In genomic region chr14:64782196-64782595, GRCh38 we compare ENCODE assay signal across 18 cellular contexts.
DNase-seq lines count a peak whose midpoint lies in the region; ATAC-seq and TF ChIP-seq lines count a peak whose summit lies in the region.
"Had no signal": no experiment of that assay in that cellular context is flagged by ENCODE, and none has a peak within 500 bp of the region (broad histone marks: within the 10 kb centered on the region; RNA-seq: fewer than 3 reads in every experiment).

No MANE protein-coding gene starts in this region.

- no peak overlapping the region for H2AFZ ChIP-seq in trophoblast cell (ENCODE audit: insufficient read depth, low read length, poor library complexity)

- no peak overlapping the region for H3K9ac ChIP-seq in trophoblast cell (ENCODE audit: low read length)
- H3K9ac ChIP-seq: BLaER1 treated with 17β-estradiol and CSF1 and Interleukin-3, amounts not matched to agents 10 nM and 100 nM had no signal

- H2BK5ac ChIP-seq in trophoblast cell (ENCODE audit: low read depth, low read length, poor library complexity): no peak overlapping the region

- no peaks in the 10 kb centered on the region for H3K79me1 ChIP-seq in trophoblast cell (ENCODE audit: low read length)

- H3K4me2 ChIP-seq in trophoblast cell (ENCODE audit: low read length): no peak overlapping the region
- H3K4me2 ChIP-seq: A549; BLaER1 treated with 17β-estradiol and CSF1 and Interleukin-3, amounts not matched to agents 10 nM and 100 nM had no signal

- no peak for TF ChIP-seq POLR2A in lower leg skin (IDR thresholded peaks at IDR 0.05)

- DNase-seq in activated naive CD4-positive, alpha-beta T cell treated with anti-CD3 and anti-CD28 coated beads, Interleukin-2, amount 50 U/mL, for 72 hours (ENCODE audit: low spot score in 2 of 2): no peak
- DNase-seq in chondrocyte (ENCODE audit: low spot score): peak; percentile 90
- no peak for DNase-seq in trophoblast cell
- DNase-seq in activated CD4-positive, alpha-beta T cell treated with anti-CD3 and anti-CD28 coated beads, Interleukin-2, amount 50 U/mL, for 4 hours: no peak
- no peak for DNase-seq in lower leg skin (ENCODE audit: low spot score in 2 of 2)
- DNase-seq: AML-193; Caco-2; Calu3; CD4-positive, alpha-beta T cell; CD8-positive, alpha-beta T cell; DMS79 treated with DMSO at 0.1 percent for 48 hours; GF-D8 had no signal

- no peaks in the 10 kb centered on the region for H3K9me3 Mint-ChIP-seq in activated naive CD4-positive, alpha-beta T cell treated with anti-CD3 and anti-CD28 coated beads, Interleukin-2, amount 50 U/mL, for 24 hours
- no peaks in the 10 kb centered on the region for H3K9me3 Mint-ChIP-seq in activated naive CD4-positive, alpha-beta T cell treated with anti-CD3 and anti-CD28 coated beads, Interleukin-2, amount 50 U/mL, for 72 hours
- H3K9me3 Mint-ChIP-seq in chondrocyte (ENCODE audit: low read depth): no peaks in the 10 kb centered on the region
- H3K9me3 Mint-ChIP-seq: CD4-positive, alpha-beta T cell; CD8-positive, alpha-beta T cell had no signal

- H3K36me3 Mint-ChIP-seq in activated naive CD4-positive, alpha-beta T cell treated with anti-CD3 and anti-CD28 coated beads, Interleukin-2, amount 50 U/mL, for 24 hours: no peaks in the 10 kb centered on the region
- H3K36me3 Mint-ChIP-seq in activated naive CD4-positive, alpha-beta T cell treated with anti-CD3 and anti-CD28 coated beads, Interleukin-2, amount 50 U/mL, for 72 hours: no peaks in the 10 kb centered on the region
- H3K36me3 Mint-ChIP-seq in chondrocyte (ENCODE audit: low read depth): peaks cover 5% of the 10 kb centered on the region
- H3K36me3 Mint-ChIP-seq: CD8-positive, alpha-beta T cell had no signal

- no peak overlapping the region for H2BK12ac ChIP-seq in trophoblast cell (ENCODE audit: low read length)

- no peak overlapping the region for H4K12ac ChIP-seq in trophoblast cell (ENCODE audit: low read depth, low read length)

- no peaks in the 10 kb centered on the region for H3K27me3 Mint-ChIP-seq in activated naive CD4-positive, alpha-beta T cell treated with anti-CD3 and anti-CD28 coated beads, Interleukin-2, amount 50 U/mL, for 24 hours
- H3K27me3 Mint-ChIP-seq in chondrocyte (ENCODE audit: low read depth): no peaks in the 10 kb centered on the region
- H3K27me3 Mint-ChIP-seq: CD4-positive, alpha-beta T cell had no signal

- TF ChIP-seq CTCF in chondrocyte (IDR thresholded peaks at IDR 0.05): no peak
- TF ChIP-seq CTCF in lower leg skin (IDR thresholded peaks at IDR 0.05): no peak

- H2AK5ac ChIP-seq in trophoblast cell (ENCODE audit: low read length): no peak overlapping the region

- ATAC-seq in activated naive CD4-positive, alpha-beta T cell treated with anti-CD3 and anti-CD28 coated beads, Interleukin-2, amount 50 U/mL, for 72 hours: no peak
- ATAC-seq: A549; CD8-positive, alpha-beta T cell had no signal

- H3K4me3 ChIP-seq in trophoblast cell (ENCODE audit: low read depth, low read length) (no peak overlapping the region), lower leg skin (ENCODE audit: low read depth, poor library complexity, severe bottlenecking) (no peak overlapping the region)
- H3K4me3 ChIP-seq: A549; BLaER1 treated with 17β-estradiol and CSF1 and Interleukin-3, amounts not matched to agents 10 nM and 100 nM had no signal

- no peak overlapping the region for H3K14ac ChIP-seq in trophoblast cell (ENCODE audit: low read length)

- no peak overlapping the region for H3K27ac ChIP-seq in trophoblast cell (ENCODE audit: low read depth, low read length)
- H3K27ac ChIP-seq: 22Rv1; A549; BLaER1 treated with 17β-estradiol and CSF1 and Interleukin-3, amounts not matched to agents 10 nM and 100 nM; C4-2B had no signal

- H3K4me1 Mint-ChIP-seq in activated naive CD4-positive, alpha-beta T cell treated with anti-CD3 and anti-CD28 coated beads, Interleukin-2, amount 50 U/mL, for 24 hours: no peaks in the 10 kb centered on the region
- H3K4me1 Mint-ChIP-seq in chondrocyte (ENCODE audit: low read depth): peaks cover 9% of the 10 kb centered on the region
- H3K4me1 Mint-ChIP-seq: B cell had no signal

- H4K8ac ChIP-seq in trophoblast cell (ENCODE audit: low read depth, low read length): no peak overlapping the region

- H3K4me3 Mint-ChIP-seq in activated naive CD4-positive, alpha-beta T cell treated with anti-CD3 and anti-CD28 coated beads, Interleukin-2, amount 50 U/mL, for 24 hours: no peak overlapping the region
- no peak overlapping the region for H3K4me3 Mint-ChIP-seq in chondrocyte (ENCODE audit: unreplicated experiment)
- H3K4me3 Mint-ChIP-seq: B cell; CD4-positive, alpha-beta T cell; CD8-positive, alpha-beta T cell had no signal

- H3K4ac ChIP-seq in trophoblast cell (ENCODE audit: low read depth, low read length): no peak overlapping the region

- no peaks in the 10 kb centered on the region for H3K36me3 ChIP-seq in trophoblast cell (ENCODE audit: control insufficient read depth in 1 of 2, insufficient read depth in 2 of 2, low read length in 2 of 2)
- H3K36me3 ChIP-seq: BLaER1 treated with 17β-estradiol and CSF1 and Interleukin-3, amounts not matched to agents 10 nM and 100 nM had no signal

- H3K18ac ChIP-seq in trophoblast cell (ENCODE audit: low read length): no peak overlapping the region

- no peaks in the 10 kb centered on the region for H3K4me1 ChIP-seq in trophoblast cell (ENCODE audit: control insufficient read depth in 1 of 2, insufficient read depth in 2 of 2, low read length in 2 of 2)
- H3K4me1 ChIP-seq: A549, Caco-2 had no signal

- no peak overlapping the region for H2BK120ac ChIP-seq in trophoblast cell (ENCODE audit: insufficient read depth, low read length, poor library complexity)

- H3K9me3 ChIP-seq in trophoblast cell (ENCODE audit: insufficient read depth, low read depth, low read length): peaks cover 2% of the 10 kb centered on the region
- H3K9me3 ChIP-seq: A549; BLaER1 treated with 17β-estradiol and CSF1 and Interleukin-3, amounts not matched to agents 10 nM and 100 nM; Caco-2 had no signal

- H4K91ac ChIP-seq in trophoblast cell (ENCODE audit: low read depth, low read length): no peak overlapping the region

- H3K23ac ChIP-seq in trophoblast cell (ENCODE audit: low read length): peak overlapping the region; percentile 66

- peak overlapping the region; percentile 4 for H3K27ac Mint-ChIP-seq in activated naive CD4-positive, alpha-beta T cell treated with anti-CD3 and anti-CD28 coated beads, Interleukin-2, amount 50 U/mL, for 24 hours
- no peak overlapping the region for H3K27ac Mint-ChIP-seq in activated naive CD4-positive, alpha-beta T cell treated with anti-CD3 and anti-CD28 coated beads, Interleukin-2, amount 50 U/mL, for 72 hours
- H3K27ac Mint-ChIP-seq in chondrocyte (ENCODE audit: unreplicated experiment): no peak overlapping the region
- H3K27ac Mint-ChIP-seq: B cell; CD4-positive, alpha-beta T cell; CD8-positive, alpha-beta T cell had no signal

- WGBS in trophoblast cell (ENCODE audit: extremely low coverage, insufficient coverage, insufficient read length): no CpG with 5 or more reads among the region's 11 CpGs
- WGBS in lower leg skin, 2 donors: 92% methylated on average over 10 to 11 of the region's 11 CpGs

- intact Hi-C loops in lower leg skin (cut with DNase I; ENCODE audit: low total_unique reads): loop anchor here (10.0 kb wide), 1 partner anchor 327 kb away; no protein-coding TSS in a partner anchor

- no peaks in the 10 kb centered on the region for H3K27me3 ChIP-seq in trophoblast cell (ENCODE audit: insufficient read depth, low read length)
- H3K27me3 ChIP-seq: BLaER1 treated with 17β-estradiol and CSF1 and Interleukin-3, amounts not matched to agents 10 nM and 100 nM had no signal

- peaks cover 2% of the 10 kb centered on the region for H3K79me2 ChIP-seq in trophoblast cell (ENCODE audit: control insufficient read depth, insufficient read depth, low read length, poor library complexity)
